Comparison of ENCODE assay signal across 8 cellular contexts in genomic region chr17:1829579-1830257, GRCh38. TPM values are rescaled to one million over a fixed set of nuclear protein-coding genes. Genes with fewer than 3 reads are reported as not detected.
A peak's percentile ranks its signal among the peaks of the same experiment; 100 is the strongest.
DNase-seq lines count a peak whose midpoint lies in the region; ATAC-seq, FAIRE-seq and TF ChIP-seq lines count a peak whose summit lies in the region.

Gene RPA1, plus strand, starts transcription at chr17:1830005. Its CDS starts 89 bp downstream, at chr17:1830094.
Gene SMYD4, minus strand, starts transcription at chr17:1829902. Its CDS starts 1,908 bp downstream, at chr17:1827994.

- H3K4me1 ChIP-seq in A549 (peaks cover 13% of the 10 kb centered on the region; the same call in 2 of the 3 replicates), breast epithelium (no peaks in the 10 kb centered on the region), smooth muscle cell (ENCODE audit: low read depth) (peaks cover 11% of the 10 kb centered on the region)

- no peak for FAIRE-seq in A549 (lab: Jason Lieb, UNC)

- H3K9me3 ChIP-seq in A549 (no peaks in the 10 kb centered on the region), breast epithelium (no peaks in the 10 kb centered on the region), smooth muscle cell (replicated peaks; ENCODE audit: low read depth) (no peaks in the 10 kb centered on the region)

- H3K36me3 Mint-ChIP-seq in immature natural killer cell = peaks cover 2 to 20% (median 18%) of the 10 kb centered on the region in 3 donors

- CTCF ChIA-PET in A549 (lab: Yijun Ruan, JAX) = interaction anchor here (0.5 to 1.3 kb wide), 7 partner anchors 9 to 196 kb away, joined by 3 to 4 read pairs (median 3); no protein-coding TSS in a partner anchor

- TF ChIP-seq POLR2A in A549 (IDR thresholded peaks at IDR 0.05; ENCODE audit: low read length) (peak; percentile 86), breast epithelium (IDR thresholded peaks at IDR 0.05) (no peak)

- no peaks in the 10 kb centered on the region for H4K20me1 ChIP-seq in smooth muscle cell (ENCODE audit: low read depth)

- POLR2A ChIA-PET in A549 (lab: Yijun Ruan, JAX) = interaction anchor here (0.6 to 1.4 kb wide), 8 partner anchors 10 to 113 kb away, joined by 3 to 13 read pairs (median 4); partner anchors contain the start of gene WDR81

- DNase-seq in A549 (ENCODE audit: low read depth in 1 of 2, low spot score in 1 of 2) (peak; percentile 89 to 98), NCI-H2196 (lab: John Stamatoyannopoulos, UW; ENCODE audit: unreplicated experiment) (peak; percentile 75), breast epithelium (ENCODE audit: low spot score in 2 of 2) (peak; percentile 81), immature natural killer cell (peak; percentile 90 to 92 (median 91)), smooth muscle cell (lab: John Stamatoyannopoulos, UW; ENCODE audit: unreplicated experiment) (peak; percentile 63)

- WGBS in A549 (ENCODE audit: missing lambda C conversion rate) = 0% methylated on average over 46 of the region's 83 CpGs
- under 1% methylated on average over 40 of the region's 83 CpGs for WGBS in smooth muscle cell (ENCODE audit: low lambda C conversion rate)

- ATAC-seq in A549 (peak; percentile 98 to 100), GM18519 (IDR thresholded peaks at IDR 0.05; ENCODE audit: low FRiP score, unreplicated experiment) (peak; percentile 68), HG03045 (IDR thresholded peaks at IDR 0.05; ENCODE audit: unreplicated experiment) (peak; percentile 90)

- no peak for TF ChIP-seq EP300 in A549 (IDR thresholded peaks at IDR 0.05)

- H3K27ac Mint-ChIP-seq in immature natural killer cell = peak within 1 kb of the TSS; percentile 90 to 97 (median 94)

- no peaks in the 10 kb centered on the region for H3K9me3 Mint-ChIP-seq in immature natural killer cell

- peaks cover 52% of the 10 kb centered on the region for H3K79me2 ChIP-seq in smooth muscle cell (ENCODE audit: low read depth)

- H3K27ac ChIP-seq in A549 = peak within 1 kb of the TSS; percentile 89
- peak within 1 kb of the TSS; percentile 89 to 95 for H3K27ac ChIP-seq in breast epithelium
- H3K27ac ChIP-seq in smooth muscle cell (ENCODE audit: low read depth) = no peak within 1 kb of the TSS

- H3K27me3 ChIP-seq in breast epithelium (no peaks in the 10 kb centered on the region), smooth muscle cell (ENCODE audit: low read depth) (no peaks in the 10 kb centered on the region)

- no peak for TF ChIP-seq CTCF in A549 (IDR thresholded peaks at IDR 0.05)
- no peak for TF ChIP-seq CTCF in WI38 (IDR thresholded peaks at IDR 0.05; ENCODE audit: low read depth, low read length)
- no peak for TF ChIP-seq CTCF in breast epithelium (IDR thresholded peaks at IDR 0.05)
- no peak for TF ChIP-seq CTCF in smooth muscle cell (IDR thresholded peaks at IDR 0.05; ENCODE audit: borderline replicate concordance, insufficient read depth, poor library complexity, severe bottlenecking)

- intact Hi-C loops in breast epithelium (cut with DNase I; ENCODE audit: low total_unique reads) = no loop called here

- H3F3A ChIP-seq in smooth muscle cell (ENCODE audit: low read depth) = no peaks in the 10 kb centered on the region

- H3K4me2 ChIP-seq in A549 = peak within 1 kb of the TSS; percentile 94
- peak within 1 kb of the TSS; percentile 97 for H3K4me2 ChIP-seq in smooth muscle cell

- H3K4me3 Mint-ChIP-seq in immature natural killer cell = peak within 1 kb of the TSS; percentile 91 to 98 (median 96)

- peak within 1 kb of the TSS; percentile 56 for H3K9ac ChIP-seq in smooth muscle cell (ENCODE audit: low read depth)

- no peaks in the 10 kb centered on the region for H3K36me3 ChIP-seq in breast epithelium
- no peaks in the 10 kb centered on the region for H3K36me3 ChIP-seq in smooth muscle cell (ENCODE audit: low read depth)

- H2AFZ ChIP-seq in smooth muscle cell (ENCODE audit: low read depth) = peak within 1 kb of the TSS; percentile 88

- peaks cover 5 to 17% (median 7%) of the 10 kb centered on the region in 3 donors for H3K27me3 Mint-ChIP-seq in immature natural killer cell (ENCODE audit: low read depth in 3 of 3)

- TF ChIP-seq RAD21 in A549 (conservative IDR thresholded peaks at IDR 0.05 in 1 of 2, IDR thresholded peaks at IDR 0.05 in 1 of 2) = no peak

- H3K4me3 ChIP-seq in A549 (peak within 1 kb of the TSS; percentile 76), WI38 (ENCODE audit: low read depth, low read length) (peak within 1 kb of the TSS; percentile 69), breast epithelium (peak within 1 kb of the TSS; percentile 68 to 97 (median 91)), smooth muscle cell (peak within 1 kb of the TSS; percentile 92)

- peaks cover 51 to 74% of the 10 kb centered on the region in 2 donors for H3K4me1 Mint-ChIP-seq in immature natural killer cell

TF ChIP-seq in A549, 52 proteins besides CTCF, POLR2A, EP300 and RAD21:
- TF ChIP-seq BCL3 (IDR thresholded peaks at IDR 0.05) (peak; percentile 96), PBX3 (IDR thresholded peaks at IDR 0.05) (0 out of 2 replicates have a peak, but pooled peaks have one; percentile 4), USF2 (IDR thresholded peaks at IDR 0.05) (peak; percentile 36; the same call in 1 of the 2 replicates), E2F6 (IDR thresholded peaks at IDR 0.05; ENCODE audit: borderline replicate concordance, low read depth) (peak; percentile 72; the same call in 1 of the 2 replicates), PHF8 (IDR thresholded peaks at IDR 0.05; ENCODE audit: borderline replicate concordance, low read depth) (peak; percentile 65), JUN (IDR thresholded peaks at IDR 0.05) (peak; percentile 83 to 84; a peak in 3 of 5 replicates), CHD2 (IDR thresholded peaks at IDR 0.05; ENCODE audit: low read length, partially characterized antibody) (peak; percentile 11), KDM5A (IDR thresholded peaks at IDR 0.05) (peak; percentile 61; the same call in 1 of the 2 replicates), MAX (IDR thresholded peaks at IDR 0.05) (peak; percentile 84), EHMT2 (IDR thresholded peaks at IDR 0.05; ENCODE audit: low read depth) (no peak), MYC (IDR thresholded peaks at IDR 0.05; ENCODE audit: borderline replicate concordance, low read length) (peak; percentile 78), CBX8 (IDR thresholded peaks at IDR 0.05) (no peak), ZNF302 (CRISPR knock-in tag; IDR thresholded peaks at IDR 0.05) (no peak)
TF ChIP-seq in A549: peak in this region for 10.

RNA-seq across cellular contexts. Expression of gene RPA1, which starts in this region (rescaled TPM):
- polyA plus RNA-seq in A549 (2011; rRNA removed) = 136 and 145 TPM in 2 replicates
- polyA plus RNA-seq in A549 (2012; cell fraction: cytosol; rRNA removed) = 65.7 and 68.3 TPM in 2 replicates
- 68.0 and 96.5 TPM in 2 replicates for polyA plus RNA-seq in A549 (2012; cell fraction: nucleus; rRNA removed)
- 72.2 to 77.1 TPM (median 73.4 TPM) in 3 replicates for polyA plus RNA-seq in A549 (2017; fragmentation: RNase III; extraction: RNeasy Plus Mini Kit Qiagen cat#74134 plus additional on column Dnase treatment)
- 96.4 and 129 TPM in 2 replicates for polyA minus RNA-seq in A549 (2011; rRNA and poly(A)+ RNA removed)
- 10 to 100 TPM; 34.7 to 40.6 (median 34.7) TPM for total RNA-seq in breast epithelium
- 100 to 1,000 TPM in 1 of 3 donors, 10 to 100 TPM in 2; 82.6 to 102 (median 89.4) TPM for polyA plus RNA-seq in immature natural killer cell
- total RNA-seq in smooth muscle cell = 25.2 and 29.6 TPM in 2 replicates
- 37.8 and 46.3 TPM in 2 replicates for polyA plus RNA-seq in smooth muscle cell

RNA-seq across cellular contexts. Expression of gene SMYD4, which starts in this region (rescaled TPM):
- polyA plus RNA-seq in A549 (2011; rRNA removed) (12.1 and 12.4 TPM in 2 replicates), A549 (2017; fragmentation: RNase III; extraction: RNeasy Plus Mini Kit Qiagen cat#74134 plus additional on column Dnase treatment) (9.8 to 11.1 TPM (median 10.4 TPM) in 3 replicates), immature natural killer cell (10 to 100 TPM in 1 of 3 donors, 1 to 10 TPM in 2; 7.8 to 17.5 (median 8.2) TPM), smooth muscle cell (11.1 and 11.7 TPM in 2 replicates)
- polyA plus RNA-seq in A549 (2012; cell fraction: cytosol; rRNA removed) = 6.3 and 7.6 TPM in 2 replicates
- 9.8 and 10.8 TPM in 2 replicates for polyA plus RNA-seq in A549 (2012; cell fraction: nucleus; rRNA removed)
- polyA minus RNA-seq in A549 (2011; rRNA and poly(A)+ RNA removed) = 25.1 and 26.9 TPM in 2 replicates
- total RNA-seq in breast epithelium (10 to 100 TPM; 16.0 to 20.3 (median 18.7) TPM), smooth muscle cell (9.5 and 10.3 TPM in 2 replicates)
